2 cellular contexts compared by ENCODE assay signal in the genomic region with DNA sequence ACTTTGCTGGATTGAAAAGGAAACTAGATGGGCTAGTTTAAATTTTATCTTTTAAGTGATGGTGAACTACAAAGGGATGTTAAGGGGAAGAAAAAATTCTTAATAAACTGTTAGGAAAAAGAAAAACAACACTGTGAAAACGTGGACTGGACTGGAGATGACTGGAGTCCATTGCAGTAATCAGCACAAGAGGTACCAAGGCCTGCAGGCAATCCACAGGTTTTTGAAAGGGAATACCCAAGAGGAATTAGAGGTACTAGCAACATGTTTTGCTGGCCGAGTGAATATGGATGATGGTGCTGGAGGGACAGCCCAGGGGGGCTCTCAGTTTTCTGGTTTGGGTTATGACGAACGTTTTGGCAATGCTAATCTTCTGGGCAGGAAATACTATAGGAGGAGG.
TF ChIP-seq lines count a peak whose summit lies in the region.

No MANE protein-coding gene starts in this region.

TF ChIP-seq in HEK293, 187 proteins besides CTCF, POLR2A, EP300 and RAD21:
- TF ChIP-seq, protein P1, sequence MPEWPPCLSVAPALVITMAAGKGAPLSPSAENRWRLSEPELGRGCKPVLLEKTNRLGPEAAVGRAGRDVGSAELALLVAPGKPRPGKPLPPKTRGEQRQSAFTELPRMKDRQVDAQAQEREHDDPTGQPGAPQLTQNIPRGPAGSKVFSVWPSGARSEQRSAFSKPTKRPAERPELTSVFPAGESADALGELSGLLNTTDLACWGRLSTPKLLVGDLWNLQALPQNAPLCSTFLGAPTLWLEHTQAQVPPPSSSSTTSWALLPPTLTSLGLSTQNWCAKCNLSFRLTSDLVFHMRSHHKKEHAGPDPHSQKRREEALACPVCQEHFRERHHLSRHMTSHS (tag by site-specific recombination; IDR thresholded peaks at IDR 0.05), result no peak
- TF ChIP-seq ZBTB21 (tag by site-specific recombination; IDR thresholded peaks at IDR 0.05) (no peak), SCRT2 (tag by site-specific recombination; IDR thresholded peaks at IDR 0.05) (peak; percentile 56)

TF ChIP-seq in K562, 482 proteins besides CTCF, POLR2A, EP300 and RAD21 (continued from another document):
- TF ChIP-seq, protein P2, sequence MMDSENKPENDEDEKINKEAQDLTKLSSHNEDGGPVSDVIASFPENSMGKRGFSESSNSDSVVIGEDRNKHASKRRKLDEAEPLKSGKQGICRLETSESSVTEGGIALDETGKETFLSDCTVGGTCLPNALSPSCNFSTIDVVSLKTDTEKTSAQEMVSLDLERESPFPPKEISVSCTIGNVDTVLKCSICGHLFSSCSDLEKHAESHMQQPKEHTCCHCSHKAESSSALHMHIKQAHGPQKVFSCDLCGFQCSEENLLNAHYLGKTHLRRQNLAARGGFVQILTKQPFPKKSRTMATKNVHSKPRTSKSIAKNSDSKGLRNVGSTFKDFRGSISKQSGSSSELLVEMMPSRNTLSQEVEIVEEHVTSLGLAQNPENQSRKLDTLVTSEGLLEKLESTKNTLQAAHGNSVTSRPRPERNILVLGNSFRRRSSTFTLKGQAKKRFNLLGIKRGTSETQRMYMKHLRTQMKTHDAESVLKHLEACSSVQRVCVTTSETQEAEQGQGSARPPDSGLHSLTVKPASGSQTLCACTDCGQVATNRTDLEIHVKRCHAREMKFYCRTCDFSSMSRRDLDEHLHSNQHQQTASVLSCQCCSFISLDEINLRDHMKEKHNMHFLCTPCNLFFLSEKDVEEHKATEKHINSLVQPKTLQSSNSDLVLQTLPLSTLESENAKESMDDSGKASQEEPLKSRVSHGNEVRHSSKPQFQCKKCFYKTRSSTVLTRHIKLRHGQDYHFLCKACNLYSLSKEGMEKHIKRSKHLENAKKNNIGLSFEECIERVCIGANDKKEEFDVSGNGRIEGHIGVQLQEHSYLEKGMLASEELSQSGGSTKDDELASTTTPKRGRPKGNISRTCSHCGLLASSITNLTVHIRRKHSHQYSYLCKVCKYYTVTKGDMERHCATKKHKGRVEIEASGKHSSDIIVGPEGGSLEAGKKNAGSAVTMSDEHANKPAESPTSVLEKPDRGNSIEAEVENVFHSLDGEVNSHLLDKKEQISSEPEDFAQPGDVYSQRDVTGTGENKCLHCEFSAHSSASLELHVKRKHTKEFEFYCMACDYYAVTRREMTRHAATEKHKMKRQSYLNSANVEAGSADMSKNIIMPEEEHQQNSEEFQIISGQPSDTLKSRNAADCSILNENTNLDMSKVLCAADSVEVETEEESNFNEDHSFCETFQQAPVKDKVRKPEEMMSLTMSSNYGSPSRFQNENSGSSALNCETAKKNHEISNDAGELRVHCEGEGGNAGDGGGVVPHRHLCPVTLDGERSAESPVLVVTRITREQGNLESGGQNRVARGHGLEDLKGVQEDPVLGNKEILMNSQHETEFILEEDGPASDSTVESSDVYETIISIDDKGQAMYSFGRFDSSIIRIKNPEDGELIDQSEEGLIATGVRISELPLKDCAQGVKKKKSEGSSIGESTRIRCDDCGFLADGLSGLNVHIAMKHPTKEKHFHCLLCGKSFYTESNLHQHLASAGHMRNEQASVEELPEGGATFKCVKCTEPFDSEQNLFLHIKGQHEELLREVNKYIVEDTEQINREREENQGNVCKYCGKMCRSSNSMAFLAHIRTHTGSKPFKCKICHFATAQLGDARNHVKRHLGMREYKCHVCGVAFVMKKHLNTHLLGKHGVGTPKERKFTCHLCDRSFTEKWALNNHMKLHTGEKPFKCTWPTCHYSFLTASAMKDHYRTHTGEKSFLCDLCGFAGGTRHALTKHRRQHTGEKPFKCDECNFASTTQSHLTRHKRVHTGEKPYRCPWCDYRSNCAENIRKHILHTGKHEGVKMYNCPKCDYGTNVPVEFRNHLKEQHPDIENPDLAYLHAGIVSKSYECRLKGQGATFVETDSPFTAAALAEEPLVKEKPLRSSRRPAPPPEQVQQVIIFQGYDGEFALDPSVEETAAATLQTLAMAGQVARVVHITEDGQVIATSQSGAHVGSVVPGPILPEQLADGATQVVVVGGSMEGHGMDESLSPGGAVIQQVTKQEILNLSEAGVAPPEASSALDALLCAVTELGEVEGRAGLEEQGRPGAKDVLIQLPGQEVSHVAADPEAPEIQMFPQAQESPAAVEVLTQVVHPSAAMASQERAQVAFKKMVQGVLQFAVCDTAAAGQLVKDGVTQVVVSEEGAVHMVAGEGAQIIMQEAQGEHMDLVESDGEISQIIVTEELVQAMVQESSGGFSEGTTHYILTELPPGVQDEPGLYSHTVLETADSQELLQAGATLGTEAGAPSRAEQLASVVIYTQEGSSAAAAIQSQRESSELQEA (IDR thresholded peaks at IDR 0.05; ENCODE audit: low read depth), result no peak
- TF ChIP-seq NUFIP1 (IDR thresholded peaks at IDR 0.05; ENCODE audit: partially characterized antibody) (no peak), ZNF79 (CRISPR knock-in tag; IDR thresholded peaks at IDR 0.05; ENCODE audit: low read depth) (no peak), EP400 (IDR thresholded peaks at IDR 0.05) (no peak), IRF2 (CRISPR knock-in tag; IDR thresholded peaks at IDR 0.05) (no peak), LARP7 (IDR thresholded peaks at IDR 0.05) (no peak), POLR2AphosphoS2 (IDR thresholded peaks at IDR 0.05; ENCODE audit: low read length) (peak; percentile 86; the same call in 1 of the 2 replicates), HDAC2 (IDR thresholded peaks at IDR 0.05) (no peak), SUPT5H (IDR thresholded peaks at IDR 0.05) (0 out of 2 replicates have a peak, but pooled peaks have one; percentile 41)
- TF ChIP-seq, protein P3, sequence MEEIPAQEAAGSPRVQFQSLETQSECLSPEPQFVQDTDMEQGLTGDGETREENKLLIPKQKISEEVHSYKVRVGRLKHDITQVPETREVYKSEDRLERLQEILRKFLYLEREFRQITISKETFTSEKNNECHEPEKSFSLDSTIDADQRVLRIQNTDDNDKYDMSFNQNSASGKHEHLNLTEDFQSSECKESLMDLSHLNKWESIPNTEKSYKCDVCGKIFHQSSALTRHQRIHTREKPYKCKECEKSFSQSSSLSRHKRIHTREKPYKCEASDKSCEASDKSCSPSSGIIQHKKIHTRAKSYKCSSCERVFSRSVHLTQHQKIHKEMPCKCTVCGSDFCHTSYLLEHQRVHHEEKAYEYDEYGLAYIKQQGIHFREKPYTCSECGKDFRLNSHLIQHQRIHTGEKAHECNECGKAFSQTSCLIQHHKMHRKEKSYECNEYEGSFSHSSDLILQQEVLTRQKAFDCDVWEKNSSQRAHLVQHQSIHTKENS (CRISPR knock-in tag; IDR thresholded peaks at IDR 0.05), result no peak
- TF ChIP-seq, protein P4, sequence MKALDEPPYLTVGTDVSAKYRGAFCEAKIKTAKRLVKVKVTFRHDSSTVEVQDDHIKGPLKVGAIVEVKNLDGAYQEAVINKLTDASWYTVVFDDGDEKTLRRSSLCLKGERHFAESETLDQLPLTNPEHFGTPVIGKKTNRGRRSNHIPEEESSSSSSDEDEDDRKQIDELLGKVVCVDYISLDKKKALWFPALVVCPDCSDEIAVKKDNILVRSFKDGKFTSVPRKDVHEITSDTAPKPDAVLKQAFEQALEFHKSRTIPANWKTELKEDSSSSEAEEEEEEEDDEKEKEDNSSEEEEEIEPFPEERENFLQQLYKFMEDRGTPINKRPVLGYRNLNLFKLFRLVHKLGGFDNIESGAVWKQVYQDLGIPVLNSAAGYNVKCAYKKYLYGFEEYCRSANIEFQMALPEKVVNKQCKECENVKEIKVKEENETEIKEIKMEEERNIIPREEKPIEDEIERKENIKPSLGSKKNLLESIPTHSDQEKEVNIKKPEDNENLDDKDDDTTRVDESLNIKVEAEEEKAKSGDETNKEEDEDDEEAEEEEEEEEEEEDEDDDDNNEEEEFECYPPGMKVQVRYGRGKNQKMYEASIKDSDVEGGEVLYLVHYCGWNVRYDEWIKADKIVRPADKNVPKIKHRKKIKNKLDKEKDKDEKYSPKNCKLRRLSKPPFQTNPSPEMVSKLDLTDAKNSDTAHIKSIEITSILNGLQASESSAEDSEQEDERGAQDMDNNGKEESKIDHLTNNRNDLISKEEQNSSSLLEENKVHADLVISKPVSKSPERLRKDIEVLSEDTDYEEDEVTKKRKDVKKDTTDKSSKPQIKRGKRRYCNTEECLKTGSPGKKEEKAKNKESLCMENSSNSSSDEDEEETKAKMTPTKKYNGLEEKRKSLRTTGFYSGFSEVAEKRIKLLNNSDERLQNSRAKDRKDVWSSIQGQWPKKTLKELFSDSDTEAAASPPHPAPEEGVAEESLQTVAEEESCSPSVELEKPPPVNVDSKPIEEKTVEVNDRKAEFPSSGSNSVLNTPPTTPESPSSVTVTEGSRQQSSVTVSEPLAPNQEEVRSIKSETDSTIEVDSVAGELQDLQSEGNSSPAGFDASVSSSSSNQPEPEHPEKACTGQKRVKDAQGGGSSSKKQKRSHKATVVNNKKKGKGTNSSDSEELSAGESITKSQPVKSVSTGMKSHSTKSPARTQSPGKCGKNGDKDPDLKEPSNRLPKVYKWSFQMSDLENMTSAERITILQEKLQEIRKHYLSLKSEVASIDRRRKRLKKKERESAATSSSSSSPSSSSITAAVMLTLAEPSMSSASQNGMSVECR (CRISPR knock-in tag; IDR thresholded peaks at IDR 0.05), result no peak
